22 cellular contexts compared by ENCODE assay signal in the genomic region with DNA sequence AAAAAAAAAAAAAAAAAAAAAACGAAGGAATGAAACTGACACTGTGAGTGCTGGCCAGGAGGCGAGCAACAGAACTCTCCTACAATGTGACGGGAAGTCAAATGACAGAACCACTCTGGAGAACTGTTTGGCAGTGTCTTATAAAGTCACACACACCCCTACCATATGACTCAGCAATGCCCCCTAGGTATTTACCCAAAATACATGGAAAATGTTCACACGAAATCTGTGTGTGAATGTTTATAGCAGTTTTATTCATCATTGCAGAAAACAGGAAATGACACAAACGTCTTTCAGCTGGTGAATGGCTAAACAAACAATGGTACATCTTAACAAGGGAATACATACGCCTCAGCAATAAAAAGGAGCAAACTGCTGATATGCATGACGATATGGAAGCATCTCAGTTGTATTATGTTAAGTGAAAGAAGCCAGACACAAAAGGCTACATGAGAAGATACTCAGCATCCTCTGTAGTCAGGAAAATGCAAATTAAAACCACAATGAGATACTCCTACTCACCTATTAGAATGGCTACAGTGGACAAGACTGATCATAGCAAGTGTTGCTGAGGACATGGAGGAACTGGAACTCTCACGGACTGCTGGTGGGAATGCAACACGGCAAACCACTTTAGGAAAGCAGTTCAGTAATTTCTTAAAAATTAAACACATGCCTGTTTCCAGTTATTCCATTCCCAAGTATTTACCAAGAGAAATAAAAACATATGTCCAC.
DNase-seq lines count a peak whose midpoint lies in the region; ATAC-seq, FAIRE-seq and TF ChIP-seq lines count a peak whose summit lies in the region.
"Had no signal": no experiment of that assay in that cellular context is flagged by ENCODE, and none has a peak within 500 bp of the region (broad histone marks: within the 10 kb centered on the region; RNA-seq: fewer than 3 reads in every experiment).

No MANE protein-coding gene starts in this region.

- H3K27me3 ChIP-seq in endothelial cell of umbilical vein (ENCODE audit: control insufficient read depth in 2 of 2, insufficient read depth in 2 of 2, low read length in 2 of 2) = no peaks in the 10 kb centered on the region
- no peaks in the 10 kb centered on the region for H3K27me3 ChIP-seq in PC-9 (ENCODE audit: insufficient read depth, low read depth)
- H3K27me3 ChIP-seq: MG63, ovary, uterus had no signal

- peak overlapping the region in 1 of 3 experiments; percentile 11 for H3K4me3 ChIP-seq in endothelial cell of umbilical vein (replicated peaks in 1 of 3; ENCODE audit: insufficient read depth in 1 of 3, low read depth in 1 of 3, low read length in 3 of 3)
- H3K4me3 ChIP-seq in PC-9 = no peak overlapping the region
- H3K4me3 ChIP-seq: MG63, ovary, uterus had no signal

- CTCF ChIA-PET in endothelial cell of umbilical vein (lab: Charles Lee) (interaction anchor here (0.9 to 1.0 kb wide), 2 partner anchors 18 to 46 kb away, joined by 3 read pairs; no protein-coding TSS in a partner anchor), PC-9 (lab: Charles Lee) (interaction anchor here (0.5 kb wide), 1 partner anchor 73 kb away, joined by 4 read pairs; no protein-coding TSS in a partner anchor)

- peak overlapping the region; percentile 54 for H3K27ac ChIP-seq in endothelial cell of umbilical vein (ENCODE audit: insufficient read depth, low read depth, low read length)
- no peak overlapping the region for H3K27ac ChIP-seq in PC-9
- H3K27ac ChIP-seq: ovary, RWPE1, uterus, VCaP had no signal

- BruUV-seq in endothelial cell of umbilical vein (replicated peaks; lab: Mats Ljungman, UMichigan) = no TSS peak
- BruUV-seq in PC-9 (replicated peaks; lab: Mats Ljungman, UMichigan) = no TSS peak

- H3K9me3 ChIP-seq in endothelial cell of umbilical vein (replicated peaks; ENCODE audit: control insufficient read depth, insufficient read depth, low read length) = no peaks in the 10 kb centered on the region
- no peaks in the 10 kb centered on the region for H3K9me3 ChIP-seq in PC-9 (ENCODE audit: insufficient read depth, low read depth)
- H3K9me3 ChIP-seq: ovary, uterus had no signal

- H4K20me1 ChIP-seq in endothelial cell of umbilical vein (replicated peaks; ENCODE audit: control insufficient read depth, extremely low read depth, insufficient read depth, low read length) (no peaks in the 10 kb centered on the region), PC-9 (ENCODE audit: insufficient read depth) (no peaks in the 10 kb centered on the region)

- POLR2A ChIA-PET in endothelial cell of umbilical vein (lab: Charles Lee) = no interaction called here
- POLR2A ChIA-PET in PC-9 (lab: Charles Lee; ENCODE audit: unreplicated experiment) = no interaction called here

- no peaks in the 10 kb centered on the region for H3K9me2 ChIP-seq in PC-9 (ENCODE audit: insufficient read depth)

- TF ChIP-seq CTCF in endothelial cell of umbilical vein (IDR thresholded peaks at IDR 0.05; ENCODE audit: extremely low read depth in 1 of 2, insufficient read depth in 1 of 2, low read depth in 1 of 2, low read length in 2 of 2) (no peak), PC-9 (conservative IDR thresholded peaks at IDR 0.05) (no peak)

- H3K4me1 ChIP-seq in endothelial cell of umbilical vein (ENCODE audit: control insufficient read depth, extremely low read depth, insufficient read depth, low read length) (peaks cover 15% of the 10 kb centered on the region), PC-9 (replicated peaks; ENCODE audit: insufficient read depth) (no peaks in the 10 kb centered on the region)
- H3K4me1 ChIP-seq: uterus had no signal

- DNase-seq in NCI-H526 (lab: John Stamatoyannopoulos, UW) (peak; percentile 18 to 34), NCI-H526 treated with DMSO at 0.1 percent for 48 hours (lab: John Stamatoyannopoulos, UW) (no peak), RPMI8226 (peak; percentile 58), endothelial cell of umbilical vein (ENCODE audit: low read depth, low spot score) (peak; percentile 85), pulmonary artery endothelial cell (ENCODE audit: low read depth, low spot score) (peak; percentile 80), PC-9 (no peak)
- DNase-seq: ACHN; activated CD4-positive, alpha-beta memory T cell treated with anti-CD3 and anti-CD28 coated beads for 36 hours; activated naive CD8-positive, alpha-beta T cell treated with anti-CD3 and anti-CD28 coated beads, Interleukin-2, amount 50 U/mL, for 24 hours; activated T-cell treated with anti-CD3 and anti-CD28 coated beads, Interleukin-2, amount 50 U/mL, for 4 hours; effector memory CD8-positive, alpha-beta T cell; left ventricle myocardium superior; MG63; NCI-H187; NCI-H82; T-helper 1 cell had no signal

- dilution Hi-C loops in endothelial cell of umbilical vein (cut with MboI; ENCODE audit: extremely low pct_ligation_motif_present, low sequenced_read_pairs) = no loop called here

- no peaks in the 10 kb centered on the region for H3F3A ChIP-seq in PC-9 (ENCODE audit: insufficient read depth, low read depth)

- no peak for TF ChIP-seq POLR2A in endothelial cell of umbilical vein (IDR thresholded peaks at IDR 0.05; ENCODE audit: low read depth, low read length)

- FAIRE-seq in endothelial cell of umbilical vein (lab: Jason Lieb, UNC) = peak; percentile 75

- H3K4me2 ChIP-seq in endothelial cell of umbilical vein (ENCODE audit: insufficient read depth, low read length) (peak overlapping the region; percentile 55), PC-9 (no peak overlapping the region; the same call in 1 of the 2 replicates)

- ATAC-seq in GM21576 (IDR thresholded peaks at IDR 0.05; ENCODE audit: unreplicated experiment) (no peak), GM21360 (IDR thresholded peaks at IDR 0.05; ENCODE audit: unreplicated experiment) (no peak)
- ATAC-seq: activated naive CD8-positive, alpha-beta T cell treated with anti-CD3 and anti-CD28 coated beads, Interleukin-2, amount 50 U/mL, for 24 hours; activated T-cell treated with anti-CD3 and anti-CD28 coated beads, Interleukin-2, amount 50 U/mL, for 4 hours; effector memory CD8-positive, alpha-beta T cell; left ventricle myocardium superior had no signal

- H3K9me1 ChIP-seq in endothelial cell of umbilical vein (replicated peaks; ENCODE audit: control insufficient read depth, extremely low read depth, insufficient read depth, low read length) = no peaks in the 10 kb centered on the region

- H3K36me3 ChIP-seq in endothelial cell of umbilical vein (ENCODE audit: control insufficient read depth in 2 of 2, extremely low read depth in 1 of 2, insufficient read depth in 2 of 2, low read length in 2 of 2) = no peaks in the 10 kb centered on the region
- no peaks in the 10 kb centered on the region for H3K36me3 ChIP-seq in PC-9 (ENCODE audit: low read depth)
- H3K36me3 ChIP-seq: MG63, ovary, uterus had no signal

- intact Hi-C loops in endothelial cell of umbilical vein (cut with micrococcal nuclease) = no loop called here
- intact Hi-C loops in PC-9 (cut with micrococcal nuclease; ENCODE audit: unreplicated experiment) = no loop called here

- H2AFZ ChIP-seq in endothelial cell of umbilical vein (ENCODE audit: low read depth, low read length) (no peak overlapping the region), PC-9 (no peak overlapping the region)

- no peak overlapping the region for H3K9ac ChIP-seq in endothelial cell of umbilical vein (replicated peaks; ENCODE audit: extremely low read depth, insufficient read depth, low read length)

- H3K79me2 ChIP-seq in endothelial cell of umbilical vein (ENCODE audit: control insufficient read depth, insufficient read depth, low read length) = peaks cover 7% of the 10 kb centered on the region
- H3K79me2 ChIP-seq in PC-9 (ENCODE audit: low read depth) = no peaks in the 10 kb centered on the region

TF ChIP-seq in endothelial cell of umbilical vein, 7 proteins besides CTCF, POLR2A, EP300 and RAD21:
- TF ChIP-seq, protein P1, sequence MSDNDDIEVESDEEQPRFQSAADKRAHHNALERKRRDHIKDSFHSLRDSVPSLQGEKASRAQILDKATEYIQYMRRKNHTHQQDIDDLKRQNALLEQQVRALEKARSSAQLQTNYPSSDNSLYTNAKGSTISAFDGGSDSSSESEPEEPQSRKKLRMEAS (IDR thresholded peaks at IDR 0.05; ENCODE audit: insufficient read depth, insufficient read length) = no peak
- peak; percentile 67 for TF ChIP-seq JUN (IDR thresholded peaks at IDR 0.05; ENCODE audit: borderline replicate concordance, insufficient read depth, insufficient read length, low read depth)
- no peak for TF ChIP-seq POLR2AphosphoS5 (IDR thresholded peaks at IDR 0.05; ENCODE audit: insufficient read depth, low read depth, low read length)
- no peak for TF ChIP-seq MYC (IDR thresholded peaks at IDR 0.05; ENCODE audit: low read depth, low read length)
- TF ChIP-seq FOS (IDR thresholded peaks at IDR 0.05; ENCODE audit: borderline replicate concordance, insufficient read depth, low read length) = peak; percentile 18
- no peak for TF ChIP-seq GATA2 (IDR thresholded peaks at IDR 0.05; ENCODE audit: insufficient read depth, insufficient read length, low read depth, low read length)
- no peak for TF ChIP-seq EZH2 (IDR thresholded peaks at IDR 0.05; ENCODE audit: borderline replicate concordance, low read depth, low read length, severe bottlenecking)

Comparison
In these comparisons a context has a peak if more than half of its experiments do, and no peak if none do; other contexts are left out.
1. DNase-seq: peak in NCI-H526 (2 of 2), RPMI8226 (single experiment), endothelial cell of umbilical vein (single experiment) and pulmonary artery endothelial cell (single experiment); none in NCI-H526 treated with DMSO at 0.1 percent for 48 hours (single experiment) and PC-9 (0 of 2).